ENCODE assay signal across 22 cellular contexts in genomic region chr13:82477436-82477835, GRCh38.
"Had no signal": no experiment of that assay in that cellular context is flagged by ENCODE, and none has a peak within 500 bp of the region (broad histone marks: within the 10 kb centered on the region; RNA-seq: fewer than 3 reads in every experiment).

No MANE protein-coding gene starts in this region.

- H3K4me1 ChIP-seq: breast epithelium, esophagus muscularis mucosa, gastroesophageal sphincter, suprapubic skin, transverse colon, vagina had no signal

- ATAC-seq: gastroesophageal sphincter; left cardiac atrium; sciatic nerve; stimulated activated naive CD8-positive, alpha-beta T cell treated with anti-CD3 and anti-CD28 coated beads, Interleukin-15, amount 100 ng/mL, for 72 hours had no signal

- H3K4me3 ChIP-seq: breast epithelium, esophagus muscularis mucosa, gastroesophageal sphincter, smooth muscle cell, suprapubic skin, transverse colon, vagina had no signal

- DNase-seq: activated CD4-positive, CD25-positive, alpha-beta regulatory T cell treated with anti-CD3 and anti-CD28 coated beads, Interleukin-2, amount 50 U/mL, for 72 hours; activated CD8-positive, alpha-beta memory T cell treated with anti-CD3 and anti-CD28 coated beads for 24 hours; activated CD8-positive, alpha-beta memory T cell treated with anti-CD3 and anti-CD28 coated beads, Interleukin-2, amount 50 U/mL, for 48 hours; activated effector memory CD4-positive, alpha-beta T cell treated with Interleukin-2 at 50 U/mL for 16 hours; activated naive CD4-positive, alpha-beta T cell treated with anti-CD3 and anti-CD28 coated beads, Interleukin-2, amount 10 ng/mL, durations not matched to agents 7 days and 5 days; activated T-cell treated with anti-CD3 and anti-CD28 coated beads, Interleukin-2, amount 50 U/mL, for 48 hours; cerebellar nuclear complex; effector CD8-positive, alpha-beta T cell; left cardiac atrium; mesenchymal stem cell; nucleus accumbens; stimulated activated CD4-positive, alpha-beta T cell treated with anti-CD3 and anti-CD28 coated beads, Interleukin-4, amount 100 ng/mL, for 1 hour; stimulated activated naive CD8-positive, alpha-beta T cell treated with anti-CD3 and anti-CD28 coated beads, Interleukin-15, amount 100 ng/mL, for 72 hours; transverse colon had no signal

- H3K4me2 ChIP-seq: smooth muscle cell had no signal

- H3K36me3 ChIP-seq: breast epithelium, esophagus muscularis mucosa, gastroesophageal sphincter, suprapubic skin, transverse colon, vagina had no signal

- H3K9me3 ChIP-seq: breast epithelium, esophagus muscularis mucosa, gastroesophageal sphincter, suprapubic skin, transverse colon, vagina had no signal

- H3K27ac ChIP-seq: breast epithelium, esophagus muscularis mucosa, gastroesophageal sphincter, suprapubic skin, transverse colon, vagina, VCaP had no signal

- H3K27me3 ChIP-seq: breast epithelium, esophagus muscularis mucosa, gastroesophageal sphincter, suprapubic skin, transverse colon, vagina had no signal
